Comparison of ENCODE assay signal across 8 cellular contexts in genomic region chr1:2878591-2878990, GRCh38.
"Had no signal": no experiment of that assay in that cellular context is flagged by ENCODE, and none has a peak within 500 bp of the region (broad histone marks: within the 10 kb centered on the region; RNA-seq: fewer than 3 reads in every experiment).

No MANE protein-coding gene starts in this region.

- DNase-seq: GDM1, GF-D8 had no signal

- FAIRE-seq: G401.6, GM12878, GM12891, GM12892, GM18507, GM19239 had no signal

- ATAC-seq: GM12878 had no signal

- H3K4me3 ChIP-seq: GM12878 had no signal
